ENCODE assay signal across 21 cellular contexts in genomic region chr18:70074091-70074490, GRCh38.
DNase-seq lines count a peak whose midpoint lies in the region; ATAC-seq, FAIRE-seq and TF ChIP-seq lines count a peak whose summit lies in the region.
"Had no signal": no experiment of that assay in that cellular context is flagged by ENCODE, and none has a peak within 500 bp of the region (broad histone marks: within the 10 kb centered on the region; RNA-seq: fewer than 3 reads in every experiment).

No MANE protein-coding gene starts in this region.

- no peak overlapping the region for H3K27ac ChIP-seq in astrocyte (ENCODE audit: low read depth, low read length)
- H3K27ac ChIP-seq: KMS-11, SK-N-MC had no signal

- no peak overlapping the region for H3K27ac Mint-ChIP-seq in astrocyte (ENCODE audit: unreplicated experiment)
- no peak overlapping the region for H3K27ac Mint-ChIP-seq in activated CD8-positive, alpha-beta T cell treated with anti-CD3 and anti-CD28 coated beads for 36 hours
- H3K27ac Mint-ChIP-seq: CD14-positive monocyte had no signal

- H3K4me3 ChIP-seq in astrocyte (ENCODE audit: insufficient read depth, low read depth, low read length) (no peak overlapping the region), foreskin fibroblast (ENCODE audit: low read depth in 1 of 2, low read length in 2 of 2) (no peak overlapping the region)
- H3K4me3 ChIP-seq: SK-N-MC had no signal

- H3K27me3 Mint-ChIP-seq in astrocyte (ENCODE audit: low read depth, unreplicated experiment), result no peaks in the 10 kb centered on the region
- H3K27me3 Mint-ChIP-seq in activated CD8-positive, alpha-beta T cell treated with anti-CD3 and anti-CD28 coated beads for 36 hours, result no peaks in the 10 kb centered on the region

- H3K27me3 ChIP-seq in astrocyte (ENCODE audit: insufficient read depth, low read length), result no peaks in the 10 kb centered on the region

- H3K36me3 ChIP-seq in astrocyte (ENCODE audit: insufficient read depth, low read length), result no peaks in the 10 kb centered on the region

- no peaks in the 10 kb centered on the region for H3K79me2 ChIP-seq in astrocyte (ENCODE audit: insufficient read depth, low read length)

- no peak for ATAC-seq in HG02840 (IDR thresholded peaks at IDR 0.05; ENCODE audit: low FRiP score, unreplicated experiment)
- ATAC-seq in GM18907 (IDR thresholded peaks at IDR 0.05; ENCODE audit: unreplicated experiment), result no peak
- ATAC-seq in activated CD8-positive, alpha-beta T cell treated with anti-CD3 and anti-CD28 coated beads for 36 hours, result no peak
- ATAC-seq: Right ventricle myocardium inferior had no signal

- no peaks in the 10 kb centered on the region for H3K4me1 ChIP-seq in astrocyte (ENCODE audit: insufficient read depth, low read length)

- no peak overlapping the region for H3K4me2 ChIP-seq in astrocyte (ENCODE audit: low read length)
- H3K4me2 ChIP-seq: KMS-11 had no signal

- no peak overlapping the region for H2AFZ ChIP-seq in astrocyte (ENCODE audit: low read depth, low read length)

- no peaks in the 10 kb centered on the region for H3K9me3 Mint-ChIP-seq in astrocyte (ENCODE audit: unreplicated experiment)
- no peaks in the 10 kb centered on the region for H3K9me3 Mint-ChIP-seq in activated CD8-positive, alpha-beta T cell treated with anti-CD3 and anti-CD28 coated beads for 36 hours
- H3K9me3 Mint-ChIP-seq: CD14-positive monocyte had no signal

- no peak overlapping the region for H3K4me3 Mint-ChIP-seq in astrocyte (ENCODE audit: unreplicated experiment)
- no peak overlapping the region for H3K4me3 Mint-ChIP-seq in activated CD8-positive, alpha-beta T cell treated with anti-CD3 and anti-CD28 coated beads for 36 hours
- H3K4me3 Mint-ChIP-seq: CD14-positive monocyte had no signal

- no peak overlapping the region for H3K9ac ChIP-seq in astrocyte (ENCODE audit: low read length)
- H3K9ac ChIP-seq: KMS-11 had no signal

- H3K4me1 Mint-ChIP-seq in astrocyte (ENCODE audit: low read depth, unreplicated experiment), result no peaks in the 10 kb centered on the region
- peaks cover 7% of the 10 kb centered on the region for H3K4me1 Mint-ChIP-seq in activated CD8-positive, alpha-beta T cell treated with anti-CD3 and anti-CD28 coated beads for 36 hours (ENCODE audit: low read depth)

- no peak for FAIRE-seq in astrocyte (lab: Jason Lieb, UNC)
- FAIRE-seq: RCC 7860 had no signal

- TF ChIP-seq CTCF in astrocyte (IDR thresholded peaks at IDR 0.05; ENCODE audit: insufficient read depth, low read depth, low read length), result no peak
- no peak for TF ChIP-seq CTCF in foreskin fibroblast (IDR thresholded peaks at IDR 0.05; ENCODE audit: low read depth, low read length)
- TF ChIP-seq CTCF in activated CD8-positive, alpha-beta T cell treated with anti-CD3 and anti-CD28 coated beads for 36 hours (IDR thresholded peaks at IDR 0.05), result no peak

- CTCF ChIA-PET in activated CD8-positive, alpha-beta T cell treated with anti-CD3 and anti-CD28 coated beads for 36 hours (lab: Charles Lee), result no interaction called here

- no peaks in the 10 kb centered on the region for H3K36me3 Mint-ChIP-seq in astrocyte (ENCODE audit: low read depth, unreplicated experiment)
- H3K36me3 Mint-ChIP-seq in activated CD8-positive, alpha-beta T cell treated with anti-CD3 and anti-CD28 coated beads for 36 hours (ENCODE audit: low read depth), result peaks cover 10% of the 10 kb centered on the region

- peak; percentile 60 for DNase-seq in HCEC 1CT
- peak; percentile 7 for DNase-seq in astrocyte (ENCODE audit: low read depth)
- peak; percentile 8 to 39 for DNase-seq in foreskin fibroblast
- no peak for DNase-seq in SIG-M5 treated with dmso at 0.1 percent for 504 hours (lab: John Stamatoyannopoulos, UW; ENCODE audit: unreplicated experiment)
- no peak for DNase-seq in activated CD8-positive, alpha-beta T cell treated with anti-CD3 and anti-CD28 coated beads for 36 hours
- DNase-seq: ACHN, DMS79, GOT3, NCI-H1048, NCI-H1436, NCI-H2029 treated with DMSO at 0.1 percent for 48 hours, NCI-H2171 treated with DMSO at 0.1 percent for 48 hours, NCI-H446, NCI-H774 had no signal

- H3K9me3 ChIP-seq in astrocyte (ENCODE audit: insufficient read depth, low read depth, low read length), result no peaks in the 10 kb centered on the region

- H4K20me1 ChIP-seq in astrocyte (ENCODE audit: insufficient read depth, low read length), result no peaks in the 10 kb centered on the region

- POLR2A ChIA-PET in activated CD8-positive, alpha-beta T cell treated with anti-CD3 and anti-CD28 coated beads for 36 hours (lab: Charles Lee), result no interaction called here

- intact Hi-C loops in activated CD8-positive, alpha-beta T cell treated with anti-CD3 and anti-CD28 coated beads for 36 hours (cut with micrococcal nuclease), result loop anchor here (10.0 kb wide), 1 partner anchor 129 kb away; the partner anchor contains the start of gene CD226

Comparison
In these comparisons a context has a peak if more than half of its experiments do, and no peak if none do; other contexts are left out.
1. DNase-seq: peak in HCEC 1CT (single experiment), astrocyte (single experiment) and foreskin fibroblast (2 of 2); none in SIG-M5 treated with dmso at 0.1 percent for 504 hours (single experiment) and activated CD8-positive, alpha-beta T cell treated with anti-CD3 and anti-CD28 coated beads for 36 hours (single experiment).